ENCODE assay signal across 20 cellular contexts in the genomic region with DNA sequence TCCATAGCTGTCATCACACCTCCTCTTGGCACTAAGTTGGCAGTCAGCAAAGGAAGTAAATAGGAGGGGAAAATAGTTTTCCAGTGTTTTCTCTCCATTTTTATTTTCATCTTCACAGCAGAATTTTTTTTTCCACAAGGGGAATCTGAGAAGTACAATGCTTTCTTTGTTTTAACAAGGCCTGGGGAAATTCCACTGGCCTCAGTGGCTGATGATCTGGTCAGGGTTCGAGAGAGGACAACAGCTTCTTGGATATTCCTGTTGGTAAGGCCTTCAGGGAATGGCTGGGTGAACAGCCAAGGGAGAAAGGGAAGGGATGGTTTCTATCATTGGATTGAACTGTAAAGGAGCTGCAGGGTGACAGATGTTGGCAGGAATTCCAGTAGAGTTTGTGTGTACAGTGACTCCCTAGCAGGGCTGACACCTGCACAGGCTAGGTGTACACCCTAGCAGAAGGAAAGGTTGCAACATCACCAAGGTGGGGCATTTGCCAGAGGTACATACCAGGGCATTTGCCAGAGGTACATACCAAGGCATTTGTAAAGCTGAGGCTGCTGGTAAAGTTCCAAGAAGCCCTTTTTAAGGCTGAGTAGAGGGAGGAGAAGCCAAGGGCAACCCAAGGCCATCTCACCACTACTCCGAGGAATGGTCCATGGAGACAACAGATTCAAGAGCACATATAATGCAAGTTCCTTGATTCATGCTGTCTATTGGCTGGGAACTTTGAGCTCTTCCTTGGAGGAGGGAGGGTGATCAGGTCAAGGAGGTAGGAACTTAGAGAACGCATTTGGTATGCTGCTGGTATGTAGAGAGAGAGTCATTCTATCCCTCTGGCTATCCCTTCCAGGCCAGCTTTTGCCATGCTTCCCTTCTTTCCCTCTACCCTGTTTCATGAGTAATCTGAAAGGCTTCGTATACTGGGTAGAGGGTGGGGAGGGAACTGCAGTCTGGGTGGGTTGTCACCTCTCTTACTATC. TPM values are rescaled to one million over a fixed set of nuclear protein-coding genes. Genes with fewer than 3 reads are reported as not detected.
DNase-seq lines count a peak whose midpoint lies in the region; ATAC-seq, FAIRE-seq and TF ChIP-seq lines count a peak whose summit lies in the region.
"Had no signal": no experiment of that assay in that cellular context is flagged by ENCODE, and none has a peak within 500 bp of the region (broad histone marks: within the 10 kb centered on the region; RNA-seq: fewer than 3 reads in every experiment).

No MANE protein-coding gene starts in this region.

- POLR2A ChIA-PET in activated CD8-positive, alpha-beta T cell treated with anti-CD3 and anti-CD28 coated beads for 36 hours (lab: Charles Lee), result no interaction called here

- DNase-seq in ELR (ENCODE audit: low read depth) (peak; percentile 46), RPMI7951 (ENCODE audit: low read depth) (peak; percentile 34), foreskin keratinocyte (peak; percentile 84 to 98), pancreas (peak in 2 of 6 donors; percentile 11 to 30)
- DNase-seq in activated CD8-positive, alpha-beta T cell treated with anti-CD3 and anti-CD28 coated beads for 36 hours, result no peak
- DNase-seq: activated effector memory CD4-positive, alpha-beta T cell treated with Interleukin-2 at 50 U/mL for 16 hours; amygdala; mesenchymal stem cell; NCI-H1694; NCI-H524; nephron progenitor cell; stimulated activated CD4-positive, alpha-beta T cell treated with anti-CD3 and anti-CD28 coated beads, Interleukin-1b, Interleukin-23, amount 100 ng/mL, for 48 hours; T-helper 1 cell; WERI-Rb-1 had no signal

- CTCF ChIA-PET in activated CD8-positive, alpha-beta T cell treated with anti-CD3 and anti-CD28 coated beads for 36 hours (lab: Charles Lee), result interaction anchor here (0.8 kb wide), 1 partner anchor 17 kb away, joined by 3 read pairs; no protein-coding TSS in a partner anchor

- no peaks in the 10 kb centered on the region for H3K9me3 ChIP-seq in pancreas

- H3K27me3 ChIP-seq in foreskin keratinocyte, result no peaks in the 10 kb centered on the region
- no peaks in the 10 kb centered on the region for H3K27me3 ChIP-seq in pancreas

- H3K27me3 Mint-ChIP-seq in activated CD8-positive, alpha-beta T cell treated with anti-CD3 and anti-CD28 coated beads for 36 hours, result no peaks in the 10 kb centered on the region

- WGBS in pancreas, 2 donors, result 66 to 73% methylated on average over 4 of the region's 4 CpGs

- H3K4me3 Mint-ChIP-seq in activated CD8-positive, alpha-beta T cell treated with anti-CD3 and anti-CD28 coated beads for 36 hours, result no peak overlapping the region
- H3K4me3 Mint-ChIP-seq: GM23338, nephron progenitor cell had no signal

- ATAC-seq in foreskin keratinocyte (peak; percentile 79), pancreas (peak in 3 of 4 donors; percentile 52 to 86 (median 53)), HG03457 (IDR thresholded peaks at IDR 0.05; ENCODE audit: unreplicated experiment) (no peak), HG03571 (IDR thresholded peaks at IDR 0.05; ENCODE audit: unreplicated experiment) (no peak), HG03097 (IDR thresholded peaks at IDR 0.05; ENCODE audit: low FRiP score, unreplicated experiment) (no peak)
- ATAC-seq in activated CD8-positive, alpha-beta T cell treated with anti-CD3 and anti-CD28 coated beads for 36 hours, result no peak
- ATAC-seq: GM23338, Panc1 had no signal

- intact Hi-C loops in pancreas (cut with DNase I), result no loop called here
- intact Hi-C loops in activated CD8-positive, alpha-beta T cell treated with anti-CD3 and anti-CD28 coated beads for 36 hours (cut with micrococcal nuclease), result no loop called here

- no peak overlapping the region for H3K4me3 ChIP-seq in pancreas
- H3K4me3 ChIP-seq: GM23338 had no signal

- no peak overlapping the region for H3K27ac Mint-ChIP-seq in activated CD8-positive, alpha-beta T cell treated with anti-CD3 and anti-CD28 coated beads for 36 hours
- H3K27ac Mint-ChIP-seq: GM23338 had no signal

- no peak for FAIRE-seq in pancreas (lab: Jason Lieb, UNC)

- peaks cover 8% of the 10 kb centered on the region for H3K4me1 Mint-ChIP-seq in activated CD8-positive, alpha-beta T cell treated with anti-CD3 and anti-CD28 coated beads for 36 hours (ENCODE audit: low read depth)

- H3K4me1 ChIP-seq in foreskin keratinocyte (peaks cover 9% of the 10 kb centered on the region), pancreas (no peaks in the 10 kb centered on the region)

- no peaks in the 10 kb centered on the region for H3K9me3 Mint-ChIP-seq in activated CD8-positive, alpha-beta T cell treated with anti-CD3 and anti-CD28 coated beads for 36 hours
- H3K9me3 Mint-ChIP-seq: GM23338, nephron progenitor cell had no signal

- no peaks in the 10 kb centered on the region for H3K36me3 Mint-ChIP-seq in activated CD8-positive, alpha-beta T cell treated with anti-CD3 and anti-CD28 coated beads for 36 hours (ENCODE audit: low read depth)

- TF ChIP-seq CTCF in foreskin keratinocyte (conservative IDR thresholded peaks at IDR 0.05), result no peak
- no peak for TF ChIP-seq CTCF in pancreas (IDR thresholded peaks at IDR 0.05)
- TF ChIP-seq CTCF in activated CD8-positive, alpha-beta T cell treated with anti-CD3 and anti-CD28 coated beads for 36 hours (IDR thresholded peaks at IDR 0.05), result no peak

- H3K27ac ChIP-seq in foreskin keratinocyte, result no peak overlapping the region
- no peak overlapping the region for H3K27ac ChIP-seq in pancreas
- H3K27ac ChIP-seq: WERI-Rb-1 had no signal

- H3K36me3 ChIP-seq in pancreas, result no peaks in the 10 kb centered on the region
- H3K36me3 ChIP-seq: WERI-Rb-1 had no signal

RNA-seq across cellular contexts. Expression of a gene that starts 3.1 kb away (rescaled TPM):
- total RNA-seq in RPMI7951 (2014; rRNA removed; shearing (Covaris generic)), result 0.12 TPM in 1 of 2 replicates, not detected in the other
- total RNA-seq in foreskin keratinocyte, result 1.8 and 2.0 TPM in 2 replicates
- 1.2 and 1.7 TPM in 2 replicates for polyA plus RNA-seq in foreskin keratinocyte
- 1 to 10 TPM in 5 of 6 donors, under 1 TPM in 1; 0.57 to 4.6 (median 2.0) TPM for total RNA-seq in pancreas
- 1 to 10 TPM; 1.6 to 2.6 TPM for polyA plus RNA-seq in pancreas
- total RNA-seq in activated CD8-positive, alpha-beta T cell treated with anti-CD3 and anti-CD28 coated beads for 36 hours, result not detected
- total RNA-seq: LHCN-M2 had no signal

Comparison
In these comparisons a context has a peak if more than half of its experiments do, and no peak if none do; other contexts are left out.
1. ATAC-seq: peak in foreskin keratinocyte (single experiment) and pancreas (3 of 4); none in activated CD8-positive, alpha-beta T cell treated with anti-CD3 and anti-CD28 coated beads for 36 hours (single experiment), HG03457 (single experiment), HG03571 (single experiment) and HG03097 (single experiment).